In the genomic region with DNA sequence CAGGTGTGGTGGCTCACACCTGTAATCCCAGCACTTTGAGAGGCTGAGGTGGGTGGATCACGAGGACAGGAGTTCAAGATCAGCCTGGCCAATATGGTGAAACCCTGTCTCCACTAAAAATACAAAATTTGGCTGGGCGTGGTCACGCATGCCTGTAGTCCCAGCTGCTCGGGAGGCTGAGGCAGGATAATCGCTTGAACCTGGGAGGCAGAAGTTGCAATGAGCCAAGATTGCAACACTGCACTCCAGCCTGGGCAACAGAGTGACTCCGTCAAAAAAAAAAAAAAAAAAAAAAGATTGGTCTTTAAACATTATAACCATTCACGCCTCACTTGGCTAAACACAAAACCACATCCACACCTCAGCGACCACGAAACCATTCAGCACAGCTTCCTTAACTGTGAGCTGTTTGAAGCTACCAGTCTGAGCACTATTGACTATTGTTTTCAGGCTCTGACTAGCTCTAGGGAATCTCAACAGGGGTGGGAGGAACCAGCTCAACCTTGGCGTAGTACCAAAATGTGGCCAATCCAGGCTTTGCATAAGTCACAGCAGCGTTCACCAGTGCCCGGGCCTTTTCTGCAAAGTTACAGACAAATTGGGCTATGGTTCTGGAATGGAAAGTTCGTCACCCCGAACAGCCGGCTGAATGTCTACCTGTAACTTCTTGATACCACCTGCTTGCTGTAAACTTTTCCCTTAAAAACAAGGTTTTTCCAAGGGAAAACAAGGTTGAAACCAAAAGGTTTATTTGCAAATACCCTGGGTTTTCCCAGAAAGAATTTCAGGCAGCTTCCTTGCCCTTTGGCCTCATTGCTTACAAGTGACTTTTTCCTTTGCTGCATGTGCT, we compare ENCODE assay signal across 10 cellular contexts.
DNase-seq lines count a peak whose midpoint lies in the region; ATAC-seq, FAIRE-seq and TF ChIP-seq lines count a peak whose summit lies in the region.
"Had no signal": no experiment of that assay in that cellular context is flagged by ENCODE, and none has a peak within 500 bp of the region (broad histone marks: within the 10 kb centered on the region; RNA-seq: fewer than 3 reads in every experiment).

No MANE protein-coding gene starts in this region.

- no peak overlapping the region for H3K9ac ChIP-seq in astrocyte (ENCODE audit: low read length)

- no peaks in the 10 kb centered on the region for H3K9me3 ChIP-seq in astrocyte (ENCODE audit: insufficient read depth, low read depth, low read length)

- peaks cover 20% of the 10 kb centered on the region for H3K4me1 Mint-ChIP-seq in astrocyte (ENCODE audit: low read depth, unreplicated experiment)

- H3K36me3 ChIP-seq in astrocyte (ENCODE audit: insufficient read depth, low read length) = no peaks in the 10 kb centered on the region

- DNase-seq in Ammon's horn (ENCODE audit: low spot score) (peak; percentile 93), NCI-H2029 treated with DMSO at 0.1 percent for 48 hours (lab: John Stamatoyannopoulos, UW) (peak; percentile 73), astrocyte (ENCODE audit: low read depth) (peak; percentile 97), NCI-H1105 (lab: John Stamatoyannopoulos, UW) (no peak)
- DNase-seq in activated CD8-positive, alpha-beta memory T cell treated with anti-CD3 and anti-CD28 coated beads, Interleukin-2, amount 50 U/mL, for 4 hours = no peak

- TF ChIP-seq CTCF in astrocyte (IDR thresholded peaks at IDR 0.05; ENCODE audit: insufficient read depth, low read depth, low read length) = no peak

- no peak overlapping the region for H2AFZ ChIP-seq in astrocyte (ENCODE audit: low read depth, low read length)

- H3K27me3 Mint-ChIP-seq in astrocyte (ENCODE audit: low read depth, unreplicated experiment) = no peaks in the 10 kb centered on the region

- no peaks in the 10 kb centered on the region for H4K20me1 ChIP-seq in astrocyte (ENCODE audit: insufficient read depth, low read length)

- H3K36me3 Mint-ChIP-seq in astrocyte (ENCODE audit: low read depth, unreplicated experiment) = no peaks in the 10 kb centered on the region

- H3K27ac Mint-ChIP-seq in astrocyte (ENCODE audit: unreplicated experiment) = no peak overlapping the region

- H3K27ac ChIP-seq in astrocyte (ENCODE audit: low read depth, low read length) = no peak overlapping the region
- H3K27ac ChIP-seq in layer of hippocampus (ENCODE audit: low read depth, low read length) = peak overlapping the region; percentile 94

- peak; percentile 54 for FAIRE-seq in astrocyte (lab: Jason Lieb, UNC)
- FAIRE-seq: islet of Langerhans, K562 had no signal

- H3K9me3 Mint-ChIP-seq in astrocyte (ENCODE audit: unreplicated experiment) = no peaks in the 10 kb centered on the region

- H3K4me3 Mint-ChIP-seq in astrocyte (ENCODE audit: unreplicated experiment) = no peak overlapping the region

- peak; percentile 98 for ATAC-seq in GM18868 (IDR thresholded peaks at IDR 0.05; ENCODE audit: unreplicated experiment)
- ATAC-seq in HG02973 (IDR thresholded peaks at IDR 0.05; ENCODE audit: unreplicated experiment) = peak; percentile 95
- ATAC-seq: K562 had no signal

- H3K4me3 ChIP-seq in astrocyte (ENCODE audit: insufficient read depth, low read depth, low read length) = no peak overlapping the region
- H3K4me3 ChIP-seq: K562 had no signal

- peaks cover 30% of the 10 kb centered on the region for H3K27me3 ChIP-seq in astrocyte (ENCODE audit: insufficient read depth, low read length)
- no peaks in the 10 kb centered on the region for H3K27me3 ChIP-seq in layer of hippocampus (ENCODE audit: control insufficient read depth, insufficient read depth, low read length)

- H3K4me2 ChIP-seq in astrocyte (ENCODE audit: low read length) = peak overlapping the region; percentile 63

- no peaks in the 10 kb centered on the region for H3K4me1 ChIP-seq in astrocyte (ENCODE audit: insufficient read depth, low read length)

- no peaks in the 10 kb centered on the region for H3K79me2 ChIP-seq in astrocyte (ENCODE audit: insufficient read depth, low read length)

Comparison
In these comparisons a context has a peak if more than half of its experiments do, and no peak if none do; other contexts are left out.
1. DNase-seq: peak in Ammon's horn (single experiment), NCI-H2029 treated with DMSO at 0.1 percent for 48 hours (single experiment) and astrocyte (single experiment); none in NCI-H1105 (single experiment) and activated CD8-positive, alpha-beta memory T cell treated with anti-CD3 and anti-CD28 coated beads, Interleukin-2, amount 50 U/mL, for 4 hours (single experiment).